Comparison of ENCODE assay signal across 27 cellular contexts in the genomic region with DNA sequence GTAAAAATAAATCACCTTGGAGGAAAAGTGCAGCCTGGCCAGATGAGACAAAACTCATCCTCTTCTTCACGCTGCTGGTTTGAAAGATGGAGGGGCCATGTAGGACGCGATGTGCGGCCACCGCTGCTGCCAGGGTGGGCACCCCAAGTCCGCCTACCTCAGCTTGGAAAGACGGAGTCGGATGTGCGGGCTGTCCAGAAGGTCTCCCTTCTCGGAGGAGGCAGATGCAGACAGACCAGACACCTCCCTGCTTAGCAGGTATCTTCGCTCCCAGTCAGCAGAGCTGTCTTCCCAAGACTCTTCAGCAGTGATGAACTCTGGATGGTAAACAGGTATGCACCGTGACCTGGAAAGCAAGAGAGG.
"Had no signal": no experiment of that assay in that cellular context is flagged by ENCODE, and none has a peak within 500 bp of the region (broad histone marks: within the 10 kb centered on the region; RNA-seq: fewer than 3 reads in every experiment).

No MANE protein-coding gene starts in this region.

- H3K4me2 ChIP-seq: smooth muscle cell had no signal

- ATAC-seq: naive thymus-derived CD8-positive, alpha-beta T cell; natural killer cell treated with Interleukin-12 subunit alpha and Interleukin-12 subunit beta and Interleukin-15 and Interleukin-18, amount 100 ng/mL, for 72 hours; pancreas; right cardiac atrium; sciatic nerve; stimulated activated naive CD8-positive, alpha-beta T cell treated with anti-CD3 and anti-CD28 coated beads, Interleukin-15, amount 100 ng/mL, for 72 hours; stimulated activated naive CD8-positive, alpha-beta T cell treated with anti-CD3 and anti-CD28 coated beads, Interleukin-15, Interleukin-2, amounts not matched to agents 100 U/mL and 50 U/mL, for 24 hours; upper lobe of right lung had no signal

- H3K4me3 ChIP-seq: pancreas, prostate gland, skin epidermis, smooth muscle cell, spleen, suprapubic skin, tibial artery, transverse colon, upper lobe of right lung, uterus had no signal

- H3K36me3 ChIP-seq: pancreas, prostate gland, spleen, suprapubic skin, transverse colon, upper lobe of right lung, uterus had no signal

- DNase-seq: naive B cell; naive thymus-derived CD8-positive, alpha-beta T cell; nephron progenitor cell; occipital lobe; pancreas; right cardiac atrium; spleen; stimulated activated CD4-positive, alpha-beta T cell treated with anti-CD3 and anti-CD28 coated beads, Interleukin-12 subunit alpha, Interleukin-12 subunit beta, amount 100 ng/mL, for 4 hours; stimulated activated CD4-positive, alpha-beta T cell treated with anti-CD3 and anti-CD28 coated beads, Interleukin-1b, Interleukin-23, amount 100 ng/mL, for 48 hours; stimulated activated CD4-positive, alpha-beta T cell treated with anti-CD3 and anti-CD28 coated beads, Interleukin-4, amount 100 ng/mL, for 1 hour; stimulated activated CD4-positive, alpha-beta T cell treated with anti-CD3 and anti-CD28 coated beads, Interleukin-4, amount 100 ng/mL, for 4 hours; stimulated activated CD8-positive, alpha-beta memory T cell treated with anti-CD3 and anti-CD28 coated beads, Interleukin-4, amount 100 ng/mL, for 48 hours; stimulated activated naive CD4-positive, alpha-beta T cell; stimulated activated naive CD8-positive, alpha-beta T cell treated with anti-CD3 and anti-CD28 coated beads, Interleukin-15, amount 100 ng/mL, for 72 hours; stimulated activated naive CD8-positive, alpha-beta T cell treated with anti-CD3 and anti-CD28 coated beads, Interleukin-15, Interleukin-2, amounts not matched to agents 100 U/mL and 50 U/mL, for 24 hours; substantia nigra; tibial artery; transverse colon; upper lobe of right lung; uterus had no signal

- H3K4me1 ChIP-seq: pancreas, prostate gland, spleen, suprapubic skin, testis, tibial artery, transverse colon, upper lobe of right lung, uterus had no signal

- H3K9me3 ChIP-seq: pancreas, prostate gland, spleen, suprapubic skin, testis, tibial artery, transverse colon, upper lobe of right lung, uterus had no signal

- H3K27me3 ChIP-seq: pancreas, spleen, suprapubic skin, testis, tibial artery, transverse colon, upper lobe of right lung, uterus had no signal

- H3K27ac ChIP-seq: pancreas, prostate gland, skin epidermis, spleen, suprapubic skin, testis, tibial artery, transverse colon, upper lobe of right lung, uterus had no signal

- FAIRE-seq: pancreas had no signal
